ENCODE assay signal across 15 cellular contexts in genomic region chr22:37088108-37088605, GRCh38. TPM values are rescaled to one million over a fixed set of nuclear protein-coding genes. Genes with fewer than 3 reads are reported as not detected.
DNase-seq lines count a peak whose midpoint lies in the region; ATAC-seq lines count a peak whose summit lies in the region.
"Had no signal": no experiment of that assay in that cellular context is flagged by ENCODE, and none has a peak within 500 bp of the region (broad histone marks: within the 10 kb centered on the region; RNA-seq: fewer than 3 reads in every experiment).

No MANE protein-coding gene starts in this region.

- ATAC-seq in activated T-helper 17 cell treated with anti-CD3 and anti-CD28 coated beads, Interleukin-2, amount 50 U/mL, for 72 hours (replicated peaks) = peak; percentile 83
- ATAC-seq in memory B cell (ENCODE audit: low read depth) = peak; percentile 24
- no peak for ATAC-seq in HG03095 (IDR thresholded peaks at IDR 0.05; ENCODE audit: unreplicated experiment)
- ATAC-seq: GM23338, psoas muscle had no signal

- H3K4me1 Mint-ChIP-seq in T-helper 1 cell treated with Interleukin-12 subunit alpha and Interleukin-12 subunit beta and Interleukin-4 antibody, amounts not matched to agents 30 μg/mL and 1 μg/mL, for 36 hours (ENCODE audit: low read depth) = peaks cover 28% of the 10 kb centered on the region
- H3K4me1 Mint-ChIP-seq in activated T-helper 17 cell treated with anti-CD3 and anti-CD28 coated beads, Interleukin-2, amount 50 U/mL, for 72 hours = peaks cover 32% of the 10 kb centered on the region
- H3K4me1 Mint-ChIP-seq in memory B cell = no peaks in the 10 kb centered on the region

- H3K36me3 Mint-ChIP-seq in T-helper 1 cell treated with Interleukin-12 subunit alpha and Interleukin-12 subunit beta and Interleukin-4 antibody, amounts not matched to agents 30 μg/mL and 1 μg/mL, for 36 hours (ENCODE audit: low read depth) = peaks cover 3% of the 10 kb centered on the region
- peaks cover 7% of the 10 kb centered on the region for H3K36me3 Mint-ChIP-seq in activated T-helper 17 cell treated with anti-CD3 and anti-CD28 coated beads, Interleukin-2, amount 50 U/mL, for 72 hours (ENCODE audit: low read depth)
- H3K36me3 Mint-ChIP-seq in memory B cell = no peaks in the 10 kb centered on the region

- DNase-seq in T-helper 1 cell = no peak
- peak; percentile 29 for DNase-seq in HK-2 (ENCODE audit: unreplicated experiment)
- no peak for DNase-seq in memory B cell (ENCODE audit: low spot score in 2 of 2)
- no peak for DNase-seq in midbrain (lab: John Stamatoyannopoulos, UW)
- DNase-seq in SW 1271 (lab: John Stamatoyannopoulos, UW) = no peak
- DNase-seq: ACHN; activated effector memory CD4-positive, alpha-beta T cell treated with Interleukin-2 at 50 U/mL for 16 hours; NCI-H526; psoas muscle had no signal

- no peaks in the 10 kb centered on the region for H3K27me3 Mint-ChIP-seq in T-helper 1 cell treated with Interleukin-12 subunit alpha and Interleukin-12 subunit beta and Interleukin-4 antibody, amounts not matched to agents 30 μg/mL and 1 μg/mL, for 36 hours (ENCODE audit: low read depth)
- H3K27me3 Mint-ChIP-seq in activated T-helper 17 cell treated with anti-CD3 and anti-CD28 coated beads, Interleukin-2, amount 50 U/mL, for 72 hours = no peaks in the 10 kb centered on the region
- peaks cover 9% of the 10 kb centered on the region for H3K27me3 Mint-ChIP-seq in memory B cell

- peak overlapping the region; percentile 63 for H3K27ac Mint-ChIP-seq in T-helper 1 cell treated with Interleukin-12 subunit alpha and Interleukin-12 subunit beta and Interleukin-4 antibody, amounts not matched to agents 30 μg/mL and 1 μg/mL, for 36 hours
- H3K27ac Mint-ChIP-seq in activated T-helper 17 cell treated with anti-CD3 and anti-CD28 coated beads, Interleukin-2, amount 50 U/mL, for 72 hours = peak overlapping the region; percentile 92
- H3K27ac Mint-ChIP-seq in memory B cell = no peak overlapping the region
- H3K27ac Mint-ChIP-seq: GM23338 had no signal

- peak overlapping the region; percentile 26 for H3K4me3 Mint-ChIP-seq in T-helper 1 cell treated with Interleukin-12 subunit alpha and Interleukin-12 subunit beta and Interleukin-4 antibody, amounts not matched to agents 30 μg/mL and 1 μg/mL, for 36 hours
- H3K4me3 Mint-ChIP-seq in activated T-helper 17 cell treated with anti-CD3 and anti-CD28 coated beads, Interleukin-2, amount 50 U/mL, for 72 hours = peak overlapping the region; percentile 97
- no peak overlapping the region for H3K4me3 Mint-ChIP-seq in memory B cell
- H3K4me3 Mint-ChIP-seq: GM23338 had no signal

- no peaks in the 10 kb centered on the region for H3K9me3 Mint-ChIP-seq in T-helper 1 cell treated with Interleukin-12 subunit alpha and Interleukin-12 subunit beta and Interleukin-4 antibody, amounts not matched to agents 30 μg/mL and 1 μg/mL, for 36 hours
- no peaks in the 10 kb centered on the region for H3K9me3 Mint-ChIP-seq in activated T-helper 17 cell treated with anti-CD3 and anti-CD28 coated beads, Interleukin-2, amount 50 U/mL, for 72 hours
- no peaks in the 10 kb centered on the region for H3K9me3 Mint-ChIP-seq in memory B cell
- H3K9me3 Mint-ChIP-seq: GM23338 had no signal

RNA-seq across cellular contexts. Expression of gene TMPRSS6, which starts 21.4 kb away (rescaled TPM):
- 100 to 1,000 TPM in 1 of 2 donors, 10 to 100 TPM in 1; 86.6 to 343 TPM for total RNA-seq in activated T-helper 17 cell treated with anti-CD3 and anti-CD28 coated beads, Interleukin-2, amount 50 U/mL, for 72 hours
- total RNA-seq: glomerular endothelial cell, GM23338, psoas muscle, vagina had no signal

RNA-seq across cellular contexts. Expression of gene KCTD17, which starts 36.6 kb away (rescaled TPM):
- total RNA-seq in activated T-helper 17 cell treated with anti-CD3 and anti-CD28 coated beads, Interleukin-2, amount 50 U/mL, for 72 hours = 10 to 100 TPM; 39.4 to 41.9 TPM
